Comparison of ENCODE assay signal across 2 cellular contexts in the genomic region with DNA sequence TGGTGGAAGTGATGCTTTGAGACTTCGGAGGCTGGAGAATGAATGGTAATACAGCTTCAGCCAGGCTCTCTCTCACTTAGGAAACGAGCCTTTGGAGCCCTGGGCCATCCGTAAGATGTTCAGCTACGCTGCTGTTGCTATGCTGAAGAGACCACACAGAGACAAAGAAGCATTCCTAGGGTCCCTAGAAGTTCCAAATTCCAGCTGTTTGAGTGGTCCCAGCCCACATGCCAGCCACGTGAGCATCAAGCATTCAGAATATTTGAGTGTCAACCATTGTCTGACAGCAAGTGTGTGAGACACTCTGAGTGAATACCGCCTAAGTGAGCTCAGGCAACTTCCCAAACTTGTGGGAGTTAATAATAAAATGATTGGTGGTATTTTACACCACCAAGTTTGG.
TF ChIP-seq lines count a peak whose summit lies in the region.

No MANE protein-coding gene starts in this region.

TF ChIP-seq in GM23338, 12 proteins besides CTCF, POLR2A, EP300 and RAD21:
- TF ChIP-seq ZNF331 (CRISPR knock-in tag; IDR thresholded peaks at IDR 0.05; ENCODE audit: low read depth) (no peak), CREB1 (CRISPR knock-in tag; IDR thresholded peaks at IDR 0.05; ENCODE audit: low read depth) (no peak), NANOG (IDR thresholded peaks at IDR 0.05; ENCODE audit: borderline replicate concordance) (no peak), JUNB (IDR thresholded peaks at IDR 0.05; ENCODE audit: unreplicated experiment) (no peak), STAT1 (IDR thresholded peaks at IDR 0.05; ENCODE audit: unreplicated experiment) (no peak), POLR2AphosphoS5 (IDR thresholded peaks at IDR 0.05; ENCODE audit: low read depth) (no peak), REST (IDR thresholded peaks at IDR 0.05; ENCODE audit: unreplicated experiment) (no peak), EZH2phosphoT487 (IDR thresholded peaks at IDR 0.05; ENCODE audit: unreplicated experiment) (no peak), ETS1 (IDR thresholded peaks at IDR 0.05) (no peak)
- TF ChIP-seq, protein P1, sequence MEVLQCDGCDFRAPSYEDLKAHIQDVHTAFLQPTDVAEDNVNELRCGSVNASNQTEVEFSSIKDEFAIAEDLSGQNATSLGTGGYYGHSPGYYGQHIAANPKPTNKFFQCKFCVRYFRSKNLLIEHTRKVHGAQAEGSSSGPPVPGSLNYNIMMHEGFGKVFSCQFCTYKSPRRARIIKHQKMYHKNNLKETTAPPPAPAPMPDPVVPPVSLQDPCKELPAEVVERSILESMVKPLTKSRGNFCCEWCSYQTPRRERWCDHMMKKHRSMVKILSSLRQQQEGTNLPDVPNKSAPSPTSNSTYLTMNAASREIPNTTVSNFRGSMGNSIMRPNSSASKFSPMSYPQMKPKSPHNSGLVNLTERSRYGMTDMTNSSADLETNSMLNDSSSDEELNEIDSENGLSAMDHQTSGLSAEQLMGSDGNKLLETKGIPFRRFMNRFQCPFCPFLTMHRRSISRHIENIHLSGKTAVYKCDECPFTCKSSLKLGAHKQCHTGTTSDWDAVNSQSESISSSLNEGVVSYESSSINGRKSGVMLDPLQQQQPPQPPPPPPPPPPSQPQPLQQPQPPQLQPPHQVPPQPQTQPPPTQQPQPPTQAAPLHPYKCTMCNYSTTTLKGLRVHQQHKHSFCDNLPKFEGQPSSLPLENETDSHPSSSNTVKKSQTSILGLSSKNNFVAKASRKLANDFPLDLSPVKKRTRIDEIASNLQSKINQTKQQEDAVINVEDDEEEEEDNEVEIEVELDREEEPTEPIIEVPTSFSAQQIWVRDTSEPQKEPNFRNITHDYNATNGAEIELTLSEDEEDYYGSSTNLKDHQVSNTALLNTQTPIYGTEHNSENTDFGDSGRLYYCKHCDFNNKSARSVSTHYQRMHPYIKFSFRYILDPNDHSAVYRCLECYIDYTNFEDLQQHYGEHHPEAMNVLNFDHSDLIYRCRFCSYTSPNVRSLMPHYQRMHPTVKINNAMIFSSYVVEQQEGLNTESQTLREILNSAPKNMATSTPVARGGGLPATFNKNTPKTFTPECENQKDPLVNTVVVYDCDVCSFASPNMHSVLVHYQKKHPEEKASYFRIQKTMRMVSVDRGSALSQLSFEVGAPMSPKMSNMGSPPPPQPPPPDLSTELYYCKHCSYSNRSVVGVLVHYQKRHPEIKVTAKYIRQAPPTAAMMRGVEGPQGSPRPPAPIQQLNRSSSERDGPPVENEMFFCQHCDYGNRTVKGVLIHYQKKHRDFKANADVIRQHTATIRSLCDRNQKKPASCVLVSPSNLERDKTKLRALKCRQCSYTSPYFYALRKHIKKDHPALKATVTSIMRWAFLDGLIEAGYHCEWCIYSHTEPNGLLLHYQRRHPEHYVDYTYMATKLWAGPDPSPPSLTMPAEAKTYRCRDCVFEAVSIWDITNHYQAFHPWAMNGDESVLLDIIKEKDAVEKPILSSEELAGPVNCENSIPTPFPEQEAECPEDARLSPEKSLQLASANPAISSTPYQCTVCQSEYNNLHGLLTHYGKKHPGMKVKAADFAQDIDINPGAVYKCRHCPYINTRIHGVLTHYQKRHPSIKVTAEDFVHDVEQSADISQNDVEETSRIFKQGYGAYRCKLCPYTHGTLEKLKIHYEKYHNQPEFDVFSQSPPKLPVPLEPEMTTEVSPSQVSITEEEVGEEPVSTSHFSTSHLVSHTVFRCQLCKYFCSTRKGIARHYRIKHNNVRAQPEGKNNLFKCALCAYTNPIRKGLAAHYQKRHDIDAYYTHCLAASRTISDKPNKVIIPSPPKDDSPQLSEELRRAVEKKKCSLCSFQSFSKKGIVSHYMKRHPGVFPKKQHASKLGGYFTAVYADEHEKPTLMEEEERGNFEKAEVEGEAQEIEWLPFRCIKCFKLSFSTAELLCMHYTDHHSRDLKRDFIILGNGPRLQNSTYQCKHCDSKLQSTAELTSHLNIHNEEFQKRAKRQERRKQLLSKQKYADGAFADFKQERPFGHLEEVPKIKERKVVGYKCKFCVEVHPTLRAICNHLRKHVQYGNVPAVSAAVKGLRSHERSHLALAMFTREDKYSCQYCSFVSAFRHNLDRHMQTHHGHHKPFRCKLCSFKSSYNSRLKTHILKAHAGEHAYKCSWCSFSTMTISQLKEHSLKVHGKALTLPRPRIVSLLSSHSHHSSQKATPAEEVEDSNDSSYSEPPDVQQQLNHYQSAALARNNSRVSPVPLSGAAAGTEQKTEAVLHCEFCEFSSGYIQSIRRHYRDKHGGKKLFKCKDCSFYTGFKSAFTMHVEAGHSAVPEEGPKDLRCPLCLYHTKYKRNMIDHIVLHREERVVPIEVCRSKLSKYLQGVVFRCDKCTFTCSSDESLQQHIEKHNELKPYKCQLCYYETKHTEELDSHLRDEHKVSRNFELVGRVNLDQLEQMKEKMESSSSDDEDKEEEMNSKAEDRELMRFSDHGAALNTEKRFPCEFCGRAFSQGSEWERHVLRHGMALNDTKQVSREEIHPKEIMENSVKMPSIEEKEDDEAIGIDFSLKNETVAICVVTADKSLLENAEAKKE (CRISPR knock-in tag; IDR thresholded peaks at IDR 0.05): no peak

TF ChIP-seq in H1, 55 proteins besides CTCF, POLR2A, EP300 and RAD21:
- TF ChIP-seq YY1 (IDR thresholded peaks at IDR 0.05; ENCODE audit: low read depth, low read length) (no peak), KDM1A (IDR thresholded peaks at IDR 0.05; ENCODE audit: borderline replicate concordance, low read length) (no peak), HDAC2 (IDR thresholded peaks at IDR 0.05; ENCODE audit: borderline replicate concordance in 1 of 2, low read depth in 2 of 2, low read length in 2 of 2) (no peak), JUND (IDR thresholded peaks at IDR 0.05; ENCODE audit: low read length) (no peak), GTF2F1 (IDR thresholded peaks at IDR 0.05; ENCODE audit: borderline replicate concordance, low read depth, low read length) (no peak), ASH2L (IDR thresholded peaks at IDR 0.05; ENCODE audit: low read length) (no peak), CBX5 (IDR thresholded peaks at IDR 0.05; ENCODE audit: low read depth, low read length) (no peak), ZNF274 (IDR thresholded peaks at IDR 0.05; ENCODE audit: borderline replicate concordance, extremely low read depth, low read length) (no peak), SP1 (IDR thresholded peaks at IDR 0.05; ENCODE audit: low read depth, low read length) (no peak), KDM4A (IDR thresholded peaks at IDR 0.05; ENCODE audit: low read depth, low read length, severe bottlenecking) (no peak), BRCA1 (IDR thresholded peaks at IDR 0.05; ENCODE audit: low read depth, low read length) (no peak)
